Comparison of ENCODE assay signal across 8 cellular contexts in the genomic region with DNA sequence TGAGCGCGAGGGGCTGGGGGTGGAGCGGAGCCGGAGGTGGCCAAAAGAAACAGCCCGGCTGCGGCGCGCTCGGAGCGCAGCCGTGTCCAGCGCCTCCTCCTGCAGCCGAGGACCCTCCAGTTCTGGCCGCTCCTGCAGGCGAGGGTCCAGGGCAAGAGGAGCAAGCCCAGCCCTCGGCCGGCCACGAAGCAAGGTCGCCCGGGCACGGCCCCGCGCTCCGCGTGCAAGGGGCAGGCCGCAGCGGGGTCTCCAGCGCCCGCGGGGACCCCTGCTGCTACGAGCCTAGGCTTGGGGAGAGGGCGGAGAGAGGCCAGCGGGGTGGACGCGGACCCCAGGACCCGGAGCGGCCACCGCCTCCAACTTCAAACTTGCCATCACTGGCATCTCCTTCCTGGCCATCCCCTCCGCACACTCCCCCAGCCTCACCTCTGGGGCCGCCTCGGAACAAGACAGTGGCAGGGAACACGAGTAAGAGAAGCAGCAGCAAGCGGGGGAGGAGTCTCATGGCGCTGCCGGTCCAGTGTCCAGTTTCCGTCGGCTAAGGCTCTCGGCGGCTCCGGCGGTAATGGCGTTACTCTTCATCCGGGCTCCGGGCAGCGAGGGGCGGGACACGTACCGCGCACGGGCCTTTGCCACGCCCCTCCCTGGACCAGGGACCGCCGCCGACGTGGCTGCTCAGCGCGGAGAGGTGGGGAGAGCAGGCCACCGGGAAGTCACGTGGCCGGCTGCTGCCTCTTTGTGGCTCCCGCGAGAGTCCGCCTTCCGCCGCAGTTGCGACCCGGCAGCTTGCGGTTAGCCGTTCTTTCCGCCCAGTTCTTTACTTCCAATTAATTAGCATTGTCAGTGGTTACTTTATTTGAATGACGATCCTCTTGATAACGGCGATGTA. TPM values are rescaled to one million over a fixed set of nuclear protein-coding genes. Genes with fewer than 3 reads are reported as not detected.
DNase-seq lines count a peak whose midpoint lies in the region; ATAC-seq and TF ChIP-seq lines count a peak whose summit lies in the region.

A gene (minus strand): TSS at position 584 of the 889 bp plus-strand sequence. CDS start 79 bp downstream, at position 505.

- peak within 1 kb of the TSS; percentile 99 for H3K4me3 ChIP-seq in AG10803 (ENCODE audit: low read length)

- DNase-seq in AG10803 (ENCODE audit: low read depth) (peak; percentile 96), NCI-H460 (ENCODE audit: extremely low read depth, low read depth) (peak; percentile 91), cerebellar nuclear complex (lab: John Stamatoyannopoulos, UW) (peak; percentile 79 to 96), islet precursor cell (peak; percentile 99)
- DNase-seq in activated CD4-positive, CD25-positive, alpha-beta regulatory T cell treated with anti-CD3 and anti-CD28 coated beads, Interleukin-2, amount 50 U/mL, for 72 hours = peak; percentile 95
- DNase-seq in stimulated activated CD4-positive, alpha-beta T cell treated with anti-CD3 and anti-CD28 coated beads, Interleukin-12 subunit alpha, Interleukin-12 subunit beta, amount 100 ng/mL, for 48 hours (ENCODE audit: low read depth in 2 of 3, low spot score in 1 of 3) = peak; percentile 89 to 96 (median 94)

- TF ChIP-seq CTCF in AG10803 (conservative IDR thresholded peaks at IDR 0.05; ENCODE audit: low read length) = no peak

- ATAC-seq in GM19043 (IDR thresholded peaks at IDR 0.05; ENCODE audit: low read depth, unreplicated experiment) (peak; percentile 97), HG03378 (IDR thresholded peaks at IDR 0.05; ENCODE audit: unreplicated experiment) (peak; percentile 89)

RNA-seq across cellular contexts. Expression of the gene that starts here (rescaled TPM):
- 133 and 141 TPM in 2 replicates for total RNA-seq in NCI-H460 (2014; rRNA removed; shearing (Covaris generic))
- polyA plus RNA-seq in NCI-H460 (2014; cell fraction: nucleus; rRNA removed) = 37.0 and 50.3 TPM in 2 replicates

Comparison
In these comparisons a context has a peak if more than half of its experiments do, and no peak if none do; other contexts are left out.
1. Peak in every context shown above with its lines: DNase-seq, ATAC-seq and H3K4me3 ChIP-seq.